In the genomic region with DNA sequence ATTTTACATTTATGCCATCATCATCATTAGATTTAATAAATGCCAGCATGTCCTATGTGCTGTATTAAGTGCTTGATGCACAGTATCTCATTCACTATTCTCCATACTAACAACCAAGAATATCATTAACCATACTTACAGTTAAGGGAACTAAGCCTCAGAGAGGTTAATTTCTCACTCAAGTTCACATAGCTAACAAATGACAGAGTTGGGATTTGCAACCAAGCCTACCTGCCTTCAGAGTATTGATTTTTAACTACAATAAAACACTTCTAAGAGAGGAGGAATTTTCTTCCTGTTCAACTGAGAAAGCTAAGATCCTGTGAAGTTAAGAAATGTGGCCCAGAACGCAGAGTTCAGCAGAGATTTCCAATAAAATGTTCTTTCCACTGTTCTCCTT, we compare ENCODE assay signal across 21 cellular contexts.
"Had no signal": no experiment of that assay in that cellular context is flagged by ENCODE, and none has a peak within 500 bp of the region (broad histone marks: within the 10 kb centered on the region; RNA-seq: fewer than 3 reads in every experiment).

No MANE protein-coding gene starts in this region.

- DNase-seq: effector CD4-positive, alpha-beta T cell; gastrocnemius medialis; heart right ventricle; hypothalamus; kidney glomerular epithelial cell; mammary epithelial cell; nucleus accumbens; ovary; right cardiac atrium; spleen; stimulated activated CD4-positive, alpha-beta T cell treated with anti-CD3 and anti-CD28 coated beads, Interleukin-15, amount 100 ng/mL, for 24 hours; stimulated activated CD4-positive, alpha-beta T cell treated with anti-CD3 and anti-CD28 coated beads, Interleukin-1b, Interleukin-23, amount 100 ng/mL, for 48 hours; stimulated activated CD4-positive, alpha-beta T cell treated with anti-CD3 and anti-CD28 coated beads, Interleukin-4, amount 100 ng/mL, for 24 hours; testis; trophoblast cell had no signal

- H3K4me3 ChIP-seq: coronary artery, gastrocnemius medialis, heart right ventricle, neural progenitor cell, ovary, prostate gland, spleen, testis had no signal

- H3K9me3 ChIP-seq: gastrocnemius medialis, heart right ventricle, ovary, prostate gland, spleen, testis had no signal

- H3K9ac ChIP-seq: neural progenitor cell had no signal

- H3K4me1 ChIP-seq: heart right ventricle, neural progenitor cell, prostate gland, spleen, testis had no signal

- ATAC-seq: gastrocnemius medialis; heart right ventricle; left lobe of liver; natural killer cell treated with Interleukin-12 subunit alpha and Interleukin-12 subunit beta and Interleukin-15 and Interleukin-18, amount 100 ng/mL, for 72 hours; right cardiac atrium; stimulated activated memory B cell treated with anti-CD40 and anti-IgM and Interleukin-4, amounts not matched to agents 10 μg/mL and 1 μg/mL and 100 μg/mL, for 72 hours had no signal

- H3K36me3 ChIP-seq: gastrocnemius medialis, heart right ventricle, neural progenitor cell, ovary, prostate gland, spleen had no signal

- H3K27me3 ChIP-seq: gastrocnemius medialis, neural progenitor cell, ovary, testis had no signal

- H3K27ac ChIP-seq: gastrocnemius medialis, heart right ventricle, neural progenitor cell, ovary, spleen, testis had no signal
